In the genomic region with DNA sequence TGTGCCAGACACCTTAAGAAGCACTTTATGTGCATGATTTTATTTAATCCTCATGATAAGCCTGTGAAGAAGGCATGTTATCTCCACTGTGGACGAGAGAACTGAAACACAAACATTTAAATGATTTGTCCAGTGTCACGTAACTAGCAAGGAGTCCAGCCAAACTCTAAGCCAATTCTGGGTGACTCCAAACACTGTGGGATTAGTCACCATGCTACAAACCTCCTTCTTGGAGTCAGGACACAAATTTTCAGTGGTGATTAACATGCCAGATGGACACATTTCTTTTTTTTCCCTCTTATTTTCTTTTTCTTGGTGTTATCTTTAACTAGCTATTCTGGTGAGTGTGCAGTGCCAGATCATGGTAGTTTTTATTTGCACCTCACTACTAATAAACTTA, we compare ENCODE assay signal across 16 cellular contexts.
DNase-seq lines count a peak whose midpoint lies in the region; ATAC-seq and TF ChIP-seq lines count a peak whose summit lies in the region.
"Had no signal": no experiment of that assay in that cellular context is flagged by ENCODE, and none has a peak within 500 bp of the region (broad histone marks: within the 10 kb centered on the region; RNA-seq: fewer than 3 reads in every experiment).

No MANE protein-coding gene starts in this region.

- H3K27me3 Mint-ChIP-seq in T-helper 2 cell treated with Interferon-gamma antibody and Interleukin-4, amounts not matched to agents 5 μg/mL and 100 μg/mL, for 36 hours (ENCODE audit: low read depth) = no peaks in the 10 kb centered on the region

- no TSS peak for BruUV-seq in IMR-90 (replicated peaks; lab: Mats Ljungman, UMichigan)

- H3K9me1 ChIP-seq in IMR-90 (ENCODE audit: insufficient read depth, low read length) = no peaks in the 10 kb centered on the region

- TF ChIP-seq CTCF in IMR-90 (conservative IDR thresholded peaks at IDR 0.05; ENCODE audit: low read depth, low read length) = no peak

- H3K4me3 ChIP-seq in IMR-90 (ENCODE audit: insufficient read depth, low read depth, low read length) (no peak overlapping the region), skeletal muscle cell (ENCODE audit: low read depth, low read length) (no peak overlapping the region)
- H3K4me3 ChIP-seq: testis had no signal

- H2BK15ac ChIP-seq in IMR-90 (ENCODE audit: low read depth, low read length) = no peak overlapping the region

- CTCF ChIA-PET in IMR-90 (lab: Yijun Ruan, JAX) = interaction anchor here (0.6 kb wide), 2 partner anchors 187 to 450 kb away, joined by 3 to 5 read pairs; no protein-coding TSS in a partner anchor

- H2BK20ac ChIP-seq in IMR-90 (ENCODE audit: low read depth, low read length) = no peak overlapping the region

- peak; percentile 92 for ATAC-seq in IMR-90 (ENCODE audit: low read depth)
- ATAC-seq in HG02763 (IDR thresholded peaks at IDR 0.05; ENCODE audit: unreplicated experiment) = no peak

- no peak overlapping the region for H3K27ac ChIP-seq in IMR-90 (ENCODE audit: insufficient read depth, low read length)
- H3K27ac ChIP-seq: testis, VCaP had no signal

- dilution Hi-C loops in IMR-90 (cut with HindIII; ENCODE audit: low sequenced_read_pairs, unreplicated experiment) = no loop called here

- no peak overlapping the region for H4K91ac ChIP-seq in IMR-90 (ENCODE audit: insufficient read depth, low read depth, low read length)

- no peaks in the 10 kb centered on the region for H3K36me3 Mint-ChIP-seq in T-helper 2 cell treated with Interferon-gamma antibody and Interleukin-4, amounts not matched to agents 5 μg/mL and 100 μg/mL, for 36 hours (ENCODE audit: low read depth)

- H3K4me1 ChIP-seq in IMR-90 (ENCODE audit: control insufficient read depth, insufficient read depth, low read length) = no peaks in the 10 kb centered on the region; the same call in 1 of the 2 replicates
- H3K4me1 ChIP-seq: testis had no signal

- no peak overlapping the region for H3K23ac ChIP-seq in IMR-90 (ENCODE audit: low read depth, low read length)

- no peak for TF ChIP-seq RAD21 in IMR-90 (IDR thresholded peaks at IDR 0.05; ENCODE audit: low read length)

- H4K5ac ChIP-seq in IMR-90 (ENCODE audit: low read depth, low read length) = peak overlapping the region; percentile 21; the same call in 1 of the 2 replicates

- no peaks in the 10 kb centered on the region for H3K4me1 Mint-ChIP-seq in T-helper 2 cell treated with Interferon-gamma antibody and Interleukin-4, amounts not matched to agents 5 μg/mL and 100 μg/mL, for 36 hours (ENCODE audit: low read depth)

- TF ChIP-seq POLR2A in IMR-90 (IDR thresholded peaks at IDR 0.05; ENCODE audit: low read depth, low read length) = no peak

- H2AFZ ChIP-seq in IMR-90 (replicated peaks; ENCODE audit: low read length, poor library complexity) = no peak overlapping the region

- H2AK9ac ChIP-seq in IMR-90 (replicated peaks; ENCODE audit: low read depth, low read length, poor library complexity) = no peak overlapping the region

- DNase-seq in EH (ENCODE audit: low read depth) = peak; percentile 92
- peak; percentile 93 for DNase-seq in IMR-90
- peak; percentile 58 for DNase-seq in dedifferentiated amniotic fluid mesenchymal stem cell (ENCODE audit: extremely low spot score)
- peak; percentile 36 for DNase-seq in skeletal muscle cell (ENCODE audit: low read depth)
- no peak for DNase-seq in T-helper 2 cell treated with Interferon-gamma antibody and Interleukin-4, amounts not matched to agents 5 μg/mL and 100 μg/mL, for 36 hours (ENCODE audit: low spot score)
- no peak for DNase-seq in activated CD8-positive, alpha-beta memory T cell treated with anti-CD3 and anti-CD28 coated beads, Interleukin-2, amount 50 U/mL, for 48 hours
- DNase-seq: activated CD8-positive, alpha-beta memory T cell treated with anti-CD3 and anti-CD28 coated beads for 24 hours; activated effector memory CD4-positive, alpha-beta T cell treated with Interleukin-2 at 50 U/mL for 16 hours; effector CD8-positive, alpha-beta T cell; glutamatergic neuron; KG1; NCI-H1436 treated with DMSO at 0.1 percent for 48 hours; posterior cingulate gyrus; testis had no signal

- H3K56ac ChIP-seq in IMR-90 (ENCODE audit: extremely low read depth, insufficient read depth, low read length) = no peak overlapping the region

- in situ Hi-C loops in IMR-90 (cut with MboI; ENCODE audit: low sequenced_read_pairs) = no loop called here

- H3K4me3 Mint-ChIP-seq in T-helper 2 cell treated with Interferon-gamma antibody and Interleukin-4, amounts not matched to agents 5 μg/mL and 100 μg/mL, for 36 hours = no peak overlapping the region

- H4K8ac ChIP-seq in IMR-90 (ENCODE audit: low read depth in 2 of 2, low read length in 2 of 2) = 0 out of 4 replicates have a peak overlapping the region, but pooled peaks of 1 of the 2 experiments have one; percentile 36

- POLR2A ChIA-PET in IMR-90 (lab: Charles Lee; ENCODE audit: unreplicated experiment) = no interaction called here

- H3K27ac Mint-ChIP-seq in T-helper 2 cell treated with Interferon-gamma antibody and Interleukin-4, amounts not matched to agents 5 μg/mL and 100 μg/mL, for 36 hours = no peak overlapping the region

- peak overlapping the region; percentile 27; the same call in 1 of the 2 replicates for H3K18ac ChIP-seq in IMR-90 (ENCODE audit: low read depth, low read length)

- H3K79me1 ChIP-seq in IMR-90 (ENCODE audit: low read depth in 1 of 2, low read length in 2 of 2) = no peaks in the 10 kb centered on the region

- no peaks in the 10 kb centered on the region for H3K9me3 Mint-ChIP-seq in T-helper 2 cell treated with Interferon-gamma antibody and Interleukin-4, amounts not matched to agents 5 μg/mL and 100 μg/mL, for 36 hours

- H3K9ac ChIP-seq in IMR-90 (ENCODE audit: low read depth, low read length) = no peak overlapping the region; the same call in 1 of the 2 replicates

- H3K4me2 ChIP-seq in IMR-90 (ENCODE audit: low read depth, low read length) = peak overlapping the region; percentile 78; the same call in 1 of the 2 replicates

- no peaks in the 10 kb centered on the region for H3K27me3 ChIP-seq in IMR-90 (ENCODE audit: control insufficient read depth, insufficient read depth, low read length)
- H3K27me3 ChIP-seq: testis had no signal

- no peaks in the 10 kb centered on the region for H4K20me1 ChIP-seq in IMR-90 (ENCODE audit: insufficient read depth, low read length)

- H2BK5ac ChIP-seq in IMR-90 (ENCODE audit: low read depth, low read length, poor library complexity, severe bottlenecking) = peak overlapping the region; percentile 72

- H3K36me3 ChIP-seq in IMR-90 (ENCODE audit: control insufficient read depth, insufficient read depth, low read length) = no peaks in the 10 kb centered on the region

- H3K4ac ChIP-seq in IMR-90 (ENCODE audit: low read depth, low read length) = peak overlapping the region; percentile 6; the same call in 1 of the 2 replicates

- H3K14ac ChIP-seq in IMR-90 (replicated peaks; ENCODE audit: low read depth, low read length) = 0 out of 2 replicates have a peak overlapping the region, but pooled peaks have one; percentile 7

- no peaks in the 10 kb centered on the region; the same call in 1 of the 2 replicates for H3K9me3 ChIP-seq in IMR-90 (ENCODE audit: control insufficient read depth, insufficient read depth, low read length)
- H3K9me3 ChIP-seq: testis had no signal

- 0% methylated on average over 1 of the region's 2 CpGs; no CpG with 5 or more reads in 1 of the 2 experiments for WGBS in IMR-90 (ENCODE audit: extremely low coverage in 2 of 2, insufficient read length in 1 of 2), 2 experiments

- intact Hi-C loops in IMR-90 (cut with micrococcal nuclease) = loop anchor here (5.0 to 10.0 kb wide), 2 partner anchors 395 to 612 kb away; a partner anchor contains a TSS

- H2BK120ac ChIP-seq in IMR-90 (ENCODE audit: low read depth, low read length) = 0 out of 2 replicates have a peak overlapping the region, but pooled peaks have one; percentile 1

- H2AK5ac ChIP-seq in IMR-90 (ENCODE audit: low read depth, low read length) = no peak overlapping the region

TF ChIP-seq in IMR-90, 13 proteins besides CTCF, POLR2A, EP300 and RAD21:
- TF ChIP-seq, protein P1, sequence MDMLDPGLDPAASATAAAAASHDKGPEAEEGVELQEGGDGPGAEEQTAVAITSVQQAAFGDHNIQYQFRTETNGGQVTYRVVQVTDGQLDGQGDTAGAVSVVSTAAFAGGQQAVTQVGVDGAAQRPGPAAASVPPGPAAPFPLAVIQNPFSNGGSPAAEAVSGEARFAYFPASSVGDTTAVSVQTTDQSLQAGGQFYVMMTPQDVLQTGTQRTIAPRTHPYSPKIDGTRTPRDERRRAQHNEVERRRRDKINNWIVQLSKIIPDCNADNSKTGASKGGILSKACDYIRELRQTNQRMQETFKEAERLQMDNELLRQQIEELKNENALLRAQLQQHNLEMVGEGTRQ (IDR thresholded peaks at IDR 0.05; ENCODE audit: low read depth, low read length) = no peak
- no peak for TF ChIP-seq CEBPB (IDR thresholded peaks at IDR 0.05; ENCODE audit: low read depth, low read length)
- TF ChIP-seq RFX5 (IDR thresholded peaks at IDR 0.05; ENCODE audit: low read depth, low read length) = 0 out of 2 replicates have a peak, but pooled peaks have one; percentile 26
- TF ChIP-seq BHLHE40 (IDR thresholded peaks at IDR 0.05; ENCODE audit: low read depth, low read length) = no peak; the same call in 1 of the 2 replicates
- no peak for TF ChIP-seq MAZ (IDR thresholded peaks at IDR 0.05; ENCODE audit: borderline replicate concordance, low read depth, low read length)
- TF ChIP-seq, protein P2, sequence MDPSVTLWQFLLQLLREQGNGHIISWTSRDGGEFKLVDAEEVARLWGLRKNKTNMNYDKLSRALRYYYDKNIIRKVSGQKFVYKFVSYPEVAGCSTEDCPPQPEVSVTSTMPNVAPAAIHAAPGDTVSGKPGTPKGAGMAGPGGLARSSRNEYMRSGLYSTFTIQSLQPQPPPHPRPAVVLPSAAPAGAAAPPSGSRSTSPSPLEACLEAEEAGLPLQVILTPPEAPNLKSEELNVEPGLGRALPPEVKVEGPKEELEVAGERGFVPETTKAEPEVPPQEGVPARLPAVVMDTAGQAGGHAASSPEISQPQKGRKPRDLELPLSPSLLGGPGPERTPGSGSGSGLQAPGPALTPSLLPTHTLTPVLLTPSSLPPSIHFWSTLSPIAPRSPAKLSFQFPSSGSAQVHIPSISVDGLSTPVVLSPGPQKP (IDR thresholded peaks at IDR 0.05; ENCODE audit: borderline replicate concordance, low read depth, low read length) = no peak
- no peak for TF ChIP-seq MXI1 (IDR thresholded peaks at IDR 0.05; ENCODE audit: borderline replicate concordance, low read depth, low read length)
- TF ChIP-seq FOS (IDR thresholded peaks at IDR 0.05; ENCODE audit: low read depth, low read length) = peak; percentile 43; the same call in 1 of the 2 replicates
- TF ChIP-seq CHD1 (IDR thresholded peaks at IDR 0.05; ENCODE audit: low read depth, low read length) = no peak
- no peak for TF ChIP-seq NFE2L2 (IDR thresholded peaks at IDR 0.05; ENCODE audit: low read depth, low read length)
- TF ChIP-seq SMC3 (IDR thresholded peaks at IDR 0.05; ENCODE audit: low read depth, low read length) = no peak
- TF ChIP-seq MAFK (IDR thresholded peaks at IDR 0.05; ENCODE audit: low read depth, low read length) = peak; percentile 10; the same call in 1 of the 2 replicates
- TF ChIP-seq RCOR1 (IDR thresholded peaks at IDR 0.05; ENCODE audit: insufficient replicate concordance, low read length) = no peak
TF ChIP-seq in IMR-90: peak in this region for 3.

Comparison
In these comparisons a context has a peak if more than half of its experiments do, and no peak if none do; other contexts are left out.
1. DNase-seq: peak in EH (single experiment), IMR-90 (single experiment), dedifferentiated amniotic fluid mesenchymal stem cell (single experiment) and skeletal muscle cell (single experiment); none in T-helper 2 cell treated with Interferon-gamma antibody and Interleukin-4, amounts not matched to agents 5 μg/mL and 100 μg/mL, for 36 hours (single experiment) and activated CD8-positive, alpha-beta memory T cell treated with anti-CD3 and anti-CD28 coated beads, Interleukin-2, amount 50 U/mL, for 48 hours (single experiment).